17 cellular contexts compared by ENCODE assay signal in genomic region chr9:123176230-123176629, GRCh38.
A peak's percentile ranks its signal among the peaks of the same experiment; 100 is the strongest.
DNase-seq lines count a peak whose midpoint lies in the region; ATAC-seq, FAIRE-seq and TF ChIP-seq lines count a peak whose summit lies in the region.
"Had no signal": no experiment of that assay in that cellular context is flagged by ENCODE, and none has a peak within 500 bp of the region (broad histone marks: within the 10 kb centered on the region; RNA-seq: fewer than 3 reads in every experiment).

No MANE protein-coding gene starts in this region.

- H3K27me3 ChIP-seq in MM.1S (replicated peaks; ENCODE audit: insufficient read depth, low read length) = no peaks in the 10 kb centered on the region
- H3K27me3 ChIP-seq: Peyer's patch had no signal

- no peaks in the 10 kb centered on the region for H3K36me3 Mint-ChIP-seq in MCF 10A (ENCODE audit: insufficient read depth, unreplicated experiment)
- H3K36me3 Mint-ChIP-seq in naive B cell = peaks cover 10 to 40% of the 10 kb centered on the region in 2 donors

- H3K9me3 Mint-ChIP-seq in MCF 10A (ENCODE audit: unreplicated experiment) = no peaks in the 10 kb centered on the region
- H3K9me3 Mint-ChIP-seq in naive B cell = no peaks in the 10 kb centered on the region

- H3K36me3 ChIP-seq in MM.1S (replicated peaks; ENCODE audit: insufficient read depth, low read length) = 0 out of 2 replicates have a peak, but pooled peaks cover 6% of the 10 kb centered on the region

- ATAC-seq in naive B cell (ENCODE audit: low read depth in 2 of 2) (no peak), GM21381 (IDR thresholded peaks at IDR 0.05; ENCODE audit: unreplicated experiment) (no peak), GM21723 (IDR thresholded peaks at IDR 0.05; ENCODE audit: unreplicated experiment) (no peak)
- ATAC-seq: activated CD8-positive, alpha-beta T cell treated with anti-CD3 and anti-CD28 coated beads, Interleukin-2, amount 10 ng/mL, durations not matched to agents 7 days and 5 days; HCT116; mucosa of descending colon had no signal

- peak overlapping the region; percentile 66 for H3K27ac Mint-ChIP-seq in MCF 10A (ENCODE audit: low read depth, unreplicated experiment)
- peak overlapping the region; percentile 94 to 98 (median 97) for H3K27ac Mint-ChIP-seq in naive B cell
- H3K27ac Mint-ChIP-seq: activated CD8-positive, alpha-beta T cell treated with anti-CD3 and anti-CD28 coated beads, Interleukin-2, amount 10 ng/mL, durations not matched to agents 7 days and 5 days had no signal

- H3K9ac ChIP-seq in MM.1S (ENCODE audit: low read length) = no peak overlapping the region

- POLR2A ChIA-PET in MCF 10A (lab: Yijun Ruan, JAX) = no interaction called here

- FAIRE-seq in GM19239 (lab: Jason Lieb, UNC) = no peak

- H3K27ac ChIP-seq in MM.1S (ENCODE audit: low read length) = peak overlapping the region; percentile 84; the same call in 1 of the 2 replicates
- H3K27ac ChIP-seq: C4-2B had no signal

- no peaks in the 10 kb centered on the region for H3K9me2 ChIP-seq in MM.1S (replicated peaks; ENCODE audit: insufficient read depth, low read length)

- CTCF ChIA-PET in MCF 10A (lab: Yijun Ruan, JAX) = interaction anchor here (0.8 to 1.1 kb wide), 2 partner anchors 73 to 173 kb away, joined by 4 to 5 read pairs; no protein-coding TSS in a partner anchor

- peak overlapping the region; percentile 66 for H3K4me3 Mint-ChIP-seq in MCF 10A (ENCODE audit: unreplicated experiment)
- H3K4me3 Mint-ChIP-seq in naive B cell = peak overlapping the region; percentile 60 to 85 (median 72)
- H3K4me3 Mint-ChIP-seq: activated CD8-positive, alpha-beta T cell treated with anti-CD3 and anti-CD28 coated beads, Interleukin-2, amount 10 ng/mL, durations not matched to agents 7 days and 5 days had no signal

- H3K4me1 Mint-ChIP-seq in MCF 10A (ENCODE audit: insufficient read depth, unreplicated experiment) (peaks cover 17% of the 10 kb centered on the region), naive B cell (peaks cover 53 to 77% (median 62%) of the 10 kb centered on the region in 3 donors)

- H3F3A ChIP-seq in MM.1S (ENCODE audit: insufficient read depth, low read length) = peaks cover 20% of the 10 kb centered on the region

- H3K79me2 ChIP-seq in MM.1S (ENCODE audit: low read length) = peaks cover 26% of the 10 kb centered on the region

- no peaks in the 10 kb centered on the region for H4K20me1 ChIP-seq in MM.1S (ENCODE audit: insufficient read depth, low read length)

- H3K4me2 ChIP-seq in MM.1S (ENCODE audit: low read depth, low read length) = peak overlapping the region; percentile 39

- TF ChIP-seq CTCF in MM.1S (IDR thresholded peaks at IDR 0.05; ENCODE audit: low read length) (no peak), MCF 10A (IDR thresholded peaks at IDR 0.05; ENCODE audit: unreplicated experiment) (no peak)

- peak; percentile 26 for DNase-seq in EL
- DNase-seq in MM.1S = no peak
- DNase-seq in MCF 10A (ENCODE audit: unreplicated experiment) = peak; percentile 35
- no peak for DNase-seq in naive B cell
- no peak for DNase-seq in GM19239 (ENCODE audit: insufficient read length, low spot score)
- no peak for DNase-seq in activated naive CD4-positive, alpha-beta T cell (lab: John Stamatoyannopoulos, UW)
- DNase-seq: activated CD8-positive, alpha-beta T cell treated with anti-CD3 and anti-CD28 coated beads, Interleukin-2, amount 10 ng/mL, durations not matched to agents 7 days and 5 days; activated gamma-delta T cell; central memory CD4-positive, alpha-beta T cell; KG1; mucosa of descending colon; Peyer's patch had no signal

- no peak overlapping the region for H2AFZ ChIP-seq in MM.1S (ENCODE audit: low read length)

- no peaks in the 10 kb centered on the region for H3K9me3 ChIP-seq in MM.1S (replicated peaks; ENCODE audit: insufficient read depth, low read length)
- H3K9me3 ChIP-seq: mucosa of descending colon, Peyer's patch had no signal

- intact Hi-C loops in MCF 10A (cut with micrococcal nuclease) = no loop called here

- H3K4me3 ChIP-seq in MM.1S (ENCODE audit: low read length) = peak overlapping the region; percentile 17; the same call in 1 of the 2 replicates
- H3K4me3 ChIP-seq: mucosa of descending colon, Peyer's patch had no signal

- no TSS peak for BruUV-seq in MCF 10A (replicated peaks; lab: Mats Ljungman, UMichigan)

- peaks cover 50% of the 10 kb centered on the region for H3K4me1 ChIP-seq in MM.1S (ENCODE audit: low read length)
- H3K4me1 ChIP-seq: Peyer's patch had no signal

- H3K27me3 Mint-ChIP-seq in MCF 10A (ENCODE audit: insufficient read depth, unreplicated experiment) (no peaks in the 10 kb centered on the region), naive B cell (no peaks in the 10 kb centered on the region)
- H3K27me3 Mint-ChIP-seq: progenitor cell of endocrine pancreas had no signal

Comparison
In these comparisons a context has a peak if more than half of its experiments do, and no peak if none do; other contexts are left out.
1. DNase-seq: peak in EL (single experiment) and MCF 10A (single experiment); none in MM.1S (single experiment), naive B cell (single experiment), GM19239 (single experiment) and activated naive CD4-positive, alpha-beta T cell (0 of 4).